Comparison of ENCODE assay signal across 26 cellular contexts in genomic region chr7:71829499-71829898, GRCh38.
"Had no signal": no experiment of that assay in that cellular context is flagged by ENCODE, and none has a peak within 500 bp of the region (broad histone marks: within the 10 kb centered on the region; RNA-seq: fewer than 3 reads in every experiment).

No MANE protein-coding gene starts in this region.

- H3K4me2 ChIP-seq: SK-N-SH had no signal

- H3K36me3 ChIP-seq: ascending aorta, SJCRH30, WERI-Rb-1 had no signal

- H3K4me1 ChIP-seq: ascending aorta, SJCRH30 had no signal

- H3K4me3 Mint-ChIP-seq: activated CD8-positive, alpha-beta T cell treated with anti-CD3 and anti-CD28 coated beads, Interleukin-2, amount 10 ng/mL, durations not matched to agents 7 days and 5 days; activated naive CD8-positive, alpha-beta T cell treated with anti-CD3 and anti-CD28 coated beads, Interleukin-2, amount 50 U/mL, for 24 hours; activated T-cell treated with anti-CD3 and anti-CD28 coated beads, Interleukin-2, amount 50 U/mL, for 24 hours; activated T-helper 1 cell treated with anti-CD3 and anti-CD28 coated beads, Interleukin-12 subunit alpha, Interleukin-12 subunit beta, Interleukin-2, Interleukin-4 antibody, amounts not matched to agents 30 ng/mL and 10 ng/mL and 1 ng/mL, durations not matched to agents 14 hours and 24 hours and 36 hours; brain had no signal

- DNase-seq: activated CD4-positive, alpha-beta T cell treated with anti-CD3 and anti-CD28 coated beads for 4 hours; activated CD8-positive, alpha-beta T cell treated with anti-CD3 and anti-CD28 coated beads, Interleukin-2, amount 10 ng/mL, durations not matched to agents 7 days and 5 days; activated effector memory CD4-positive, alpha-beta T cell treated with anti-CD3 and anti-CD28 coated beads, Interleukin-2, amount 50 U/mL, for 16 hours; activated naive CD4-positive, alpha-beta T cell treated with Interleukin-2 at 50 U/mL for 16 hours; activated naive CD8-positive, alpha-beta T cell treated with anti-CD3 and anti-CD28 coated beads, Interleukin-2, amount 50 U/mL, for 24 hours; activated T-cell treated with anti-CD3 and anti-CD28 coated beads, Interleukin-2, amount 50 U/mL, for 24 hours; amniotic stem cell; cerebellar nuclear complex; IMR-90; Kasumi-1; KBM-7; NCI-H187; NCI-H2107; NCI-H2171 treated with DMSO at 0.1 percent for 48 hours; NCI-H226; NCI-H510A; NCI-H82; SJCRH30; SK-N-SH; T-helper 1 cell; WERI-Rb-1 had no signal

- ATAC-seq: activated CD4-positive, CD25-positive, alpha-beta regulatory T cell treated with anti-CD3 and anti-CD28 coated beads, Interleukin-2, amount 50 U/mL, for 24 hours; activated CD8-positive, alpha-beta T cell treated with anti-CD3 and anti-CD28 coated beads, Interleukin-2, amount 10 ng/mL, durations not matched to agents 7 days and 5 days; activated naive CD4-positive, alpha-beta T cell treated with anti-CD3 and anti-CD28 coated beads, Interleukin-2, amount 50 U/mL, for 72 hours; activated naive CD8-positive, alpha-beta T cell treated with anti-CD3 and anti-CD28 coated beads, Interleukin-2, amount 50 U/mL, for 24 hours had no signal

- H3K27me3 ChIP-seq: ascending aorta, SJCRH30 had no signal

- H3K27ac ChIP-seq: ascending aorta, SJCRH30, WERI-Rb-1 had no signal

- H3K27ac Mint-ChIP-seq: activated CD8-positive, alpha-beta T cell treated with anti-CD3 and anti-CD28 coated beads, Interleukin-2, amount 10 ng/mL, durations not matched to agents 7 days and 5 days; activated naive CD4-positive, alpha-beta T cell treated with anti-CD3 and anti-CD28 coated beads, Interleukin-2, amount 50 U/mL, for 72 hours; activated naive CD8-positive, alpha-beta T cell treated with anti-CD3 and anti-CD28 coated beads, Interleukin-2, amount 50 U/mL, for 24 hours; activated T-cell treated with anti-CD3 and anti-CD28 coated beads, Interleukin-2, amount 50 U/mL, for 24 hours; activated T-helper 1 cell treated with anti-CD3 and anti-CD28 coated beads, Interleukin-12 subunit alpha, Interleukin-12 subunit beta, Interleukin-2, Interleukin-4 antibody, amounts not matched to agents 30 ng/mL and 10 ng/mL and 1 ng/mL, durations not matched to agents 14 hours and 24 hours and 36 hours; brain had no signal

- H3K9me2 ChIP-seq: SK-N-SH had no signal

- H3K4me3 ChIP-seq: ascending aorta, SJCRH30 had no signal

- H3K9me3 Mint-ChIP-seq: brain had no signal

- H3K36me3 Mint-ChIP-seq: activated naive CD4-positive, alpha-beta T cell treated with anti-CD3 and anti-CD28 coated beads, Interleukin-2, amount 50 U/mL, for 72 hours; brain had no signal

- H3K4me1 Mint-ChIP-seq: activated naive CD8-positive, alpha-beta T cell treated with anti-CD3 and anti-CD28 coated beads, Interleukin-2, amount 50 U/mL, for 24 hours had no signal

- H3K27me3 Mint-ChIP-seq: activated T-cell treated with anti-CD3 and anti-CD28 coated beads, Interleukin-2, amount 50 U/mL, for 24 hours; brain had no signal
